8 cellular contexts compared by ENCODE assay signal in the genomic region with DNA sequence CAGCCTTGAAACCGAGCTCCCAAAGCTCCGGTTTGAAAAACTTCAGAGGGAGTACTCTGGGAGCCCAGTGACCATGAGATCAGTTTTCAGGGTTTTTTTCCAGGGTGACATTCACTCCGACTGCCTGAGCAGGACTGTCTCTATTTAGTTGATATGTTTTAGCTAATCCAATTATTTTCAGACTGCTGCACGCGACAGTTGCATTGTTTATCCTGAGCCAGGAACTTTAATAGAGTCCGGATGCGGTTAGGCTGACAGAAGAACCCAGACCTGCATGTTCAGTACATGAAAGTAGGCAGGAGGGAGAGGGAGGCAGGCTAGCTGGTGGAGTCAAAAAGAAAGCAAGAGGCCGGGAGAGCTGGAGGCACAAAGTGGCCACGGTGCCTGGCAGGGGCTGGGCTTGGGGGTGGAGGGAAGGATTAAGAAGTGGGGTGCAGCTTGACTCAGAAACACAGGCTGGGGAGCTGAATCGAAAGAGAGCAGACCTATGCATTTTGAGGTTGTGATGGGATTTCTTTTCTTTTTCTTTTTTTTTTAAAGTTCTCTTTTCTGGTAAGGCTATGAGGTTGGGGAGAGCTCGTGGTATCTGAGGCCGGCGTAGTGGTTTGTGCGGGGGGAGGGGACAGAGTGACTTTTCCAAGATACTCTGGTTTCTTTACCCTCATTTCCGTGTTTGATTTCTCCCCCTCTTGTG. TPM values are rescaled to one million over a fixed set of nuclear protein-coding genes. Genes with fewer than 3 reads are reported as not detected.
DNase-seq lines count a peak whose midpoint lies in the region; ATAC-seq and TF ChIP-seq lines count a peak whose summit lies in the region.

No MANE protein-coding gene starts in this region.

- intact Hi-C loops in Caco-2 (cut with micrococcal nuclease; ENCODE audit: unreplicated experiment) = no loop called here

- H3K4me3 Mint-ChIP-seq in Caco-2 (ENCODE audit: unreplicated experiment) = no peak overlapping the region

- H3K4me3 ChIP-seq in Caco-2 (ENCODE audit: low read depth, low read length) = no peak overlapping the region
- no peak overlapping the region for H3K4me3 ChIP-seq in osteoblast (ENCODE audit: insufficient read depth, low read length)

- H3K9me3 ChIP-seq in Caco-2 = no peaks in the 10 kb centered on the region
- no peaks in the 10 kb centered on the region for H3K9me3 ChIP-seq in osteoblast (ENCODE audit: low read depth, low read length)

- peak overlapping the region; percentile 36 for H3K4me2 ChIP-seq in osteoblast (ENCODE audit: insufficient read depth, low read length)

- DNase-seq in Caco-2 (no peak), Kasumi-1 (lab: John Stamatoyannopoulos, UW) (peak; percentile 30 to 38), osteoblast (ENCODE audit: insufficient read length, low spot score, missing footprints) (peak; percentile 80), NCI-H226 (no peak), NCI-H774 (lab: John Stamatoyannopoulos, UW) (no peak)
- DNase-seq in activated naive CD4-positive, alpha-beta T cell treated with anti-CD3 and anti-CD28 coated beads, Interleukin-2, amount 50 U/mL, for 16 hours = peak; percentile 50

- TF ChIP-seq CTCF in Caco-2 (IDR thresholded peaks at IDR 0.05; ENCODE audit: insufficient read depth in 1 of 2, low read depth in 1 of 2, low read length in 1 of 2, severe bottlenecking in 1 of 2, unreplicated experiment in 1 of 2) = no peak
- no peak for TF ChIP-seq CTCF in osteoblast (IDR thresholded peaks at IDR 0.05; ENCODE audit: extremely low read depth, low read depth, low read length)

- H2AFZ ChIP-seq in osteoblast (ENCODE audit: low read length) = no peak overlapping the region

- H3K4me1 ChIP-seq in Caco-2 = peaks cover 46% of the 10 kb centered on the region
- no peaks in the 10 kb centered on the region for H3K4me1 ChIP-seq in osteoblast (ENCODE audit: insufficient read depth, low read length)

- no peaks in the 10 kb centered on the region for H4K20me1 ChIP-seq in osteoblast (ENCODE audit: insufficient read depth, low read length)

- H3K79me2 ChIP-seq in osteoblast (ENCODE audit: insufficient read depth, low read length) = no peaks in the 10 kb centered on the region

- no TSS peak for BruUV-seq in Caco-2 (replicated peaks; lab: Mats Ljungman, UMichigan)

- H3K27ac ChIP-seq in osteoblast (ENCODE audit: low read depth, low read length) = no peak overlapping the region

- CTCF ChIA-PET in Caco-2 (lab: Charles Lee) = no interaction called here

- peak overlapping the region; percentile 47 for H3K27ac Mint-ChIP-seq in Caco-2 (ENCODE audit: unreplicated experiment)

- H3K36me3 Mint-ChIP-seq in Caco-2 (ENCODE audit: insufficient read depth, unreplicated experiment) = peaks cover 86% of the 10 kb centered on the region

- peaks cover 3% of the 10 kb centered on the region for H3K36me3 ChIP-seq in Caco-2 (ENCODE audit: control insufficient read depth, insufficient read depth, low read length)
- H3K36me3 ChIP-seq in osteoblast (ENCODE audit: insufficient read depth, low read length) = no peaks in the 10 kb centered on the region

- POLR2A ChIA-PET in Caco-2 (lab: Charles Lee) = interaction anchor here (0.6 to 0.7 kb wide), 2 partner anchors 43 to 342 kb away, joined by 4 read pairs; no protein-coding TSS in a partner anchor

- peak; percentile 50 for ATAC-seq in GM21528 (IDR thresholded peaks at IDR 0.05; ENCODE audit: low FRiP score, unreplicated experiment)
- ATAC-seq in GM18873 (IDR thresholded peaks at IDR 0.05; ENCODE audit: low FRiP score, unreplicated experiment) = no peak

- peaks cover 43% of the 10 kb centered on the region for H3K4me1 Mint-ChIP-seq in Caco-2 (ENCODE audit: low read depth, unreplicated experiment)

- H3K27me3 Mint-ChIP-seq in Caco-2 (ENCODE audit: insufficient read depth, unreplicated experiment) = no peaks in the 10 kb centered on the region

- H3K27me3 ChIP-seq in Caco-2 (replicated peaks; ENCODE audit: control insufficient read depth, insufficient read depth, low read length) (no peaks in the 10 kb centered on the region), osteoblast (ENCODE audit: insufficient read depth, low read length) (peaks cover 47% of the 10 kb centered on the region)

- no peaks in the 10 kb centered on the region for H3K9me3 Mint-ChIP-seq in Caco-2 (ENCODE audit: unreplicated experiment)

RNA-seq across cellular contexts. Expression of gene GATA3, which starts 5.7 kb away (rescaled TPM):
- total RNA-seq in Caco-2 (2022) (27.7 and 32.0 TPM in 2 replicates), osteoblast (not detected in 2 replicates)

Comparison
In these comparisons a context has a peak if more than half of its experiments do, and no peak if none do; other contexts are left out.
1. DNase-seq: peak in Kasumi-1 (2 of 2), activated naive CD4-positive, alpha-beta T cell treated with anti-CD3 and anti-CD28 coated beads, Interleukin-2, amount 50 U/mL, for 16 hours (single experiment) and osteoblast (single experiment); none in Caco-2 (0 of 2), NCI-H226 (single experiment) and NCI-H774 (single experiment).
2. RNA of gene GATA3, which starts 5.7 kb away (total RNA-seq): 27.7 to 32.0 TPM in Caco-2; not detected in osteoblast; every median in the first group is over 10 times any median in the second.